1 cellular context compared by ENCODE assay signal in the genomic region with DNA sequence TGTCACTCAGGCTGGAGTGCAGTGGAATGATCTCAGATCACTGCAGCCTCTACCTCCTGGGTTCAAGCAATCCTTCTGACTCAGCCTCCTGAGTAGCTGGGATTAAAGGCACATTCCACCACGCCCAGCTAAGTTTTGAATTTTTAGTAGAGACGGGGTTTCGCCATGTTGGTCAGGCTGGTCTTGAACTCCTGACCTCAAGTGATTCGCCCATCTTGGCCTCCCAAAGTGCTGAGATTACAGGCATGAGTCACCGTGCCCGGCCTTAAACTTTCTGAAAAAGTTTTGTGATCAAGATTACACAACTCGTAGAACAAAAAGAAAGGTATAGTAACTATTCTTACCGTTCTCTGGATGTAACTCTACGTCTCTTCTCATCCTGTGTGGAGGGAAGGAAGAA.
TF ChIP-seq lines count a peak whose summit lies in the region.

No MANE protein-coding gene starts in this region.

TF ChIP-seq in SK-N-SH treated with all-trans-retinoic acid at 6 μM for 48 hours, 23 proteins besides CTCF, POLR2A, EP300 and RAD21 (continued from another document):
- no peak for TF ChIP-seq RARB (CRISPR knock-in tag; IDR thresholded peaks at IDR 0.05)
- TF ChIP-seq, protein P1, sequence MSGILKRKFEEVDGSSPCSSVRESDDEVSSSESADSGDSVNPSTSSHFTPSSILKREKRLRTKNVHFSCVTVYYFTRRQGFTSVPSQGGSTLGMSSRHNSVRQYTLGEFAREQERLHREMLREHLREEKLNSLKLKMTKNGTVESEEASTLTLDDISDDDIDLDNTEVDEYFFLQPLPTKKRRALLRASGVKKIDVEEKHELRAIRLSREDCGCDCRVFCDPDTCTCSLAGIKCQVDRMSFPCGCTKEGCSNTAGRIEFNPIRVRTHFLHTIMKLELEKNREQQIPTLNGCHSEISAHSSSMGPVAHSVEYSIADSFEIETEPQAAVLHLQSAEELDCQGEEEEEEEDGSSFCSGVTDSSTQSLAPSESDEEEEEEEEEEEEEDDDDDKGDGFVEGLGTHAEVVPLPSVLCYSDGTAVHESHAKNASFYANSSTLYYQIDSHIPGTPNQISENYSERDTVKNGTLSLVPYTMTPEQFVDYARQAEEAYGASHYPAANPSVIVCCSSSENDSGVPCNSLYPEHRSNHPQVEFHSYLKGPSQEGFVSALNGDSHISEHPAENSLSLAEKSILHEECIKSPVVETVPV (CRISPR knock-in tag; IDR thresholded peaks at IDR 0.05), result no peak
- TF ChIP-seq OSR1 (CRISPR knock-in tag; IDR thresholded peaks at IDR 0.05), result no peak
- no peak for TF ChIP-seq TCF4 (CRISPR knock-in tag; IDR thresholded peaks at IDR 0.05; ENCODE audit: borderline replicate concordance)
